In genomic region chr15:78750974-78751601, GRCh38 we compare ENCODE assay signal across 8 cellular contexts.
DNase-seq lines count a peak whose midpoint lies in the region; ATAC-seq and TF ChIP-seq lines count a peak whose summit lies in the region.
"Not testable (repeated sequence)": the region's sequence is repeated elsewhere in the genome, so short reads cannot be mapped to it uniquely, and the experiment has no call there.

No MANE protein-coding gene starts in this region.

- H3K9me3 ChIP-seq in heart left ventricle, psoas muscle, upper lobe of right lung: not testable (repeated sequence)

- H3K27me3 ChIP-seq in heart left ventricle; psoas muscle (ENCODE audit: insufficient read depth in 3 of 3, low read length in 2 of 3); upper lobe of right lung: not testable (repeated sequence)

- 3 to 25% (median 9%) methylated on average over 7 to 28 of the region's 28 CpGs for WGBS in heart left ventricle, 4 donors
- WGBS in psoas muscle, 3 donors = 5 to 7% (median 6%) methylated on average over 27 to 28 of the region's 28 CpGs

- H3K4me3 ChIP-seq in heart left ventricle (peak overlapping the region in 9 of 12 donors; percentile 8 to 46 (median 34)), psoas muscle (peak overlapping the region; percentile 54)
- H3K4me3 ChIP-seq in upper lobe of right lung = not testable (repeated sequence)

- TF ChIP-seq CTCF in GM13977 (IDR thresholded peaks at IDR 0.05; ENCODE audit: extremely low read depth, insufficient read depth, missing control alignments) = peak; percentile 75
- TF ChIP-seq CTCF in heart left ventricle (IDR thresholded peaks at IDR 0.05) = peak; percentile 44 to 96 (median 62)
- peak; percentile 69 for TF ChIP-seq CTCF in psoas muscle (IDR thresholded peaks at IDR 0.05)
- peak; percentile 56 for TF ChIP-seq CTCF in upper lobe of right lung (IDR thresholded peaks at IDR 0.05)

- peak; percentile 69 for ATAC-seq in HG02884 (IDR thresholded peaks at IDR 0.05; ENCODE audit: unreplicated experiment)
- ATAC-seq in heart left ventricle = peak; percentile 91 to 96 (median 94)
- ATAC-seq in psoas muscle = peak; percentile 90 to 92 (median 92)
- ATAC-seq in upper lobe of right lung = peak; percentile 99

- not testable (repeated sequence) for TF ChIP-seq POLR2A in heart left ventricle (IDR thresholded peaks at IDR 0.05)

- H3K4me1 ChIP-seq in heart left ventricle (peaks cover 0 to 40% (median 11%) of the 10 kb centered on the region in 12 donors), psoas muscle (peaks cover 21% of the 10 kb centered on the region)
- not testable (repeated sequence) for H3K4me1 ChIP-seq in upper lobe of right lung

- H3K27ac ChIP-seq in heart left ventricle (peak overlapping the region in 10 of 12 donors; percentile 7 to 82 (median 77)), psoas muscle (peak overlapping the region; percentile 82)
- H3K27ac ChIP-seq in upper lobe of right lung = not testable (repeated sequence)

- not testable (repeated sequence) for H3K36me3 ChIP-seq in heart left ventricle; psoas muscle (ENCODE audit: insufficient read depth in 1 of 2, low read depth in 1 of 2); upper lobe of right lung

- intact Hi-C loops in heart left ventricle (cut with DNase I) = loop anchor here in 4 of 10 donors (2.0 to 10.0 kb wide), 3 partner anchors 124 to 134 kb away; partner anchors contain the start of gene MORF4L1 (in 1 of the 4)
- intact Hi-C loops in psoas muscle (cut with DNase I) = loop anchor here (2.0 to 10.0 kb wide), 3 partner anchors 132 to 446 kb away; no protein-coding TSS in a partner anchor
- intact Hi-C loops in upper lobe of right lung (cut with DNase I) = not testable (repeated sequence)

- DNase-seq in GM13977 (ENCODE audit: low spot score) (peak; percentile 89), NCI-H1436 (lab: John Stamatoyannopoulos, UW) (peak; percentile 94), T follicular helper cell (ENCODE audit: low read depth) (peak; percentile 88), heart left ventricle (peak; percentile 90 to 95 (median 92)), psoas muscle (peak; percentile 93 to 96), upper lobe of right lung (peak; percentile 95)
- DNase-seq in activated naive CD8-positive, alpha-beta T cell treated with anti-CD3 and anti-CD28 coated beads, Interleukin-2, amount 50 U/mL, for 16 hours (ENCODE audit: low read depth, low spot score) = peak; percentile 88

- in situ Hi-C loops in GM13977 (cut with MboI; ENCODE audit: low pct_unique_long_range_greater_than_20kb, low sequenced_read_pairs, unreplicated experiment) = not testable (repeated sequence)
